ENCODE assay signal across 20 cellular contexts in genomic region chr3:114804099-114804498, GRCh38.
"Had no signal": no experiment of that assay in that cellular context is flagged by ENCODE, and none has a peak within 500 bp of the region (broad histone marks: within the 10 kb centered on the region; RNA-seq: fewer than 3 reads in every experiment).

No MANE protein-coding gene starts in this region.

- H3K27me3 ChIP-seq: brain microvascular endothelial cell, esophagus muscularis mucosa, stomach, tibial artery, vagina had no signal

- H3K36me3 ChIP-seq: brain microvascular endothelial cell, esophagus muscularis mucosa, stomach, vagina had no signal

- H3K4me3 Mint-ChIP-seq: activated CD8-positive, alpha-beta memory T cell treated with anti-CD3 and anti-CD28 coated beads, Interleukin-2, amount 10 ng/mL, durations not matched to agents 7 days and 5 days; activated T-cell treated with anti-CD3 and anti-CD28 coated beads, Interleukin-2, amount 50 U/mL, for 24 hours; natural killer cell treated with Interleukin-12 subunit alpha and Interleukin-12 subunit beta and Interleukin-15 and Interleukin-18, amount 100 ng/mL, for 72 hours had no signal

- ATAC-seq: activated CD8-positive, alpha-beta memory T cell treated with anti-CD3 and anti-CD28 coated beads, Interleukin-2, amount 10 ng/mL, durations not matched to agents 7 days and 5 days; activated naive CD4-positive, alpha-beta T cell treated with anti-CD3 and anti-CD28 coated beads, Interleukin-2, amount 50 U/mL, for 72 hours; left colon; natural killer cell treated with Interleukin-12 subunit alpha and Interleukin-12 subunit beta and Interleukin-15 and Interleukin-18, amount 100 ng/mL, for 72 hours had no signal

- H3K4me3 ChIP-seq: esophagus muscularis mucosa, skin epidermis, stomach, tibial artery, vagina had no signal

- H3K79me2 ChIP-seq: parathyroid adenoma had no signal

- H3K36me3 Mint-ChIP-seq: activated CD8-positive, alpha-beta memory T cell treated with anti-CD3 and anti-CD28 coated beads, Interleukin-2, amount 10 ng/mL, durations not matched to agents 7 days and 5 days; natural killer cell treated with Interleukin-12 subunit alpha and Interleukin-12 subunit beta and Interleukin-15 and Interleukin-18, amount 100 ng/mL, for 72 hours had no signal

- H2AFZ ChIP-seq: parathyroid adenoma had no signal

- H3K9me3 Mint-ChIP-seq: natural killer cell treated with Interleukin-12 subunit alpha and Interleukin-12 subunit beta and Interleukin-15 and Interleukin-18, amount 100 ng/mL, for 72 hours had no signal

- H3K27ac ChIP-seq: brain microvascular endothelial cell, esophagus muscularis mucosa, parathyroid adenoma, skin epidermis, stomach, tibial artery, vagina had no signal

- H3K4me1 ChIP-seq: parathyroid adenoma, stomach, vagina had no signal

- H3K9ac ChIP-seq: parathyroid adenoma had no signal

- H3K27me3 Mint-ChIP-seq: activated CD8-positive, alpha-beta memory T cell treated with anti-CD3 and anti-CD28 coated beads, Interleukin-2, amount 10 ng/mL, durations not matched to agents 7 days and 5 days; activated T-cell treated with anti-CD3 and anti-CD28 coated beads, Interleukin-2, amount 50 U/mL, for 24 hours; natural killer cell treated with Interleukin-12 subunit alpha and Interleukin-12 subunit beta and Interleukin-15 and Interleukin-18, amount 100 ng/mL, for 72 hours had no signal

- H3K9me3 ChIP-seq: esophagus muscularis mucosa, stomach, tibial artery, vagina had no signal

- DNase-seq: activated CD4-positive, alpha-beta T cell treated with anti-CD3 and anti-CD28 coated beads, Interleukin-2, amount 50 U/mL, for 48 hours; activated CD4-positive, CD25-positive, alpha-beta regulatory T cell treated with anti-CD3 and anti-CD28 coated beads, Interleukin-2, amount 50 U/mL, for 72 hours; activated CD8-positive, alpha-beta memory T cell treated with anti-CD3 and anti-CD28 coated beads, Interleukin-2, amount 10 ng/mL, durations not matched to agents 7 days and 5 days; activated effector memory CD4-positive, alpha-beta T cell treated with anti-CD3 and anti-CD28 coated beads, Interleukin-2, amount 50 U/mL, for 16 hours; activated T-cell treated with anti-CD3 and anti-CD28 coated beads, Interleukin-2, amount 50 U/mL, for 24 hours; amygdala; brain microvascular endothelial cell; dermis blood vessel endothelial cell; glutamatergic neuron; left colon; retina; stomach; T-helper 9 cell; tibial artery had no signal

- H3K27ac Mint-ChIP-seq: activated CD8-positive, alpha-beta memory T cell treated with anti-CD3 and anti-CD28 coated beads, Interleukin-2, amount 10 ng/mL, durations not matched to agents 7 days and 5 days; activated naive CD4-positive, alpha-beta T cell treated with anti-CD3 and anti-CD28 coated beads, Interleukin-2, amount 50 U/mL, for 72 hours; activated T-cell treated with anti-CD3 and anti-CD28 coated beads, Interleukin-2, amount 50 U/mL, for 24 hours; natural killer cell treated with Interleukin-12 subunit alpha and Interleukin-12 subunit beta and Interleukin-15 and Interleukin-18, amount 100 ng/mL, for 72 hours had no signal
